Comparison of ENCODE assay signal across 13 cellular contexts in genomic region chr7:151461096-151461941, GRCh38. TPM values are rescaled to one million over a fixed set of nuclear protein-coding genes. Genes with fewer than 3 reads are reported as not detected.
DNase-seq lines count a peak whose midpoint lies in the region; ATAC-seq and TF ChIP-seq lines count a peak whose summit lies in the region.
"Had no signal": no experiment of that assay in that cellular context is flagged by ENCODE, and none has a peak within 500 bp of the region (broad histone marks: within the 10 kb centered on the region; RNA-seq: fewer than 3 reads in every experiment).

No MANE protein-coding gene starts in this region.

- no peak overlapping the region for H3K4me3 Mint-ChIP-seq in brain

- H3K36me3 ChIP-seq in muscle layer of duodenum (ENCODE audit: control insufficient read depth in 1 of 2, insufficient read depth in 2 of 2, low read length in 2 of 2) (peaks cover 16 to 22% of the 10 kb centered on the region in 2 donors), thoracic aorta (peaks cover 14% of the 10 kb centered on the region)

- peak; percentile 16 for DNase-seq in NCI-H2171 treated with DMSO at 0.1 percent for 48 hours (lab: John Stamatoyannopoulos, UW)
- no peak for DNase-seq in NCI-H2171 (lab: John Stamatoyannopoulos, UW)
- DNase-seq in thoracic aorta (ENCODE audit: low spot score): no peak
- DNase-seq in stimulated activated CD4-positive, alpha-beta T cell treated with anti-CD3 and anti-CD28 coated beads, Interleukin-2, amount 100 ng/mL, for 24 hours: no peak
- no peak for DNase-seq in GOT3 (lab: John Stamatoyannopoulos, UW)
- DNase-seq: COR-L47, NCI-H1694, NCI-H82 had no signal

- peaks cover 46% of the 10 kb centered on the region for H3K36me3 Mint-ChIP-seq in brain

- H3K27ac ChIP-seq in muscle layer of duodenum (ENCODE audit: low read length) (peak overlapping the region; percentile 93), thoracic aorta (peak overlapping the region; percentile 89 to 90)

- ATAC-seq in thoracic aorta (ENCODE audit: insufficient number of reproducible peaks, low FRiP score, low read depth): no peak
- ATAC-seq in GM21526 (IDR thresholded peaks at IDR 0.05; ENCODE audit: low FRiP score, unreplicated experiment): no peak

- TF ChIP-seq CTCF in brain (conservative IDR thresholded peaks at IDR 0.05): no peak
- no peak for TF ChIP-seq CTCF in thoracic aorta (IDR thresholded peaks at IDR 0.05)

- H3K4me1 ChIP-seq in muscle layer of duodenum (ENCODE audit: control insufficient read depth in 1 of 2, insufficient read depth in 2 of 2, low read length in 2 of 2) (peaks cover 0 to 8% of the 10 kb centered on the region in 2 donors), thoracic aorta (ENCODE audit: control insufficient read depth in 1 of 2, low read depth in 2 of 2) (peaks cover 18 to 24% of the 10 kb centered on the region in 2 donors)

- H3K9me3 ChIP-seq in muscle layer of duodenum (ENCODE audit: control insufficient read depth in 1 of 2, low read length in 2 of 2): peaks cover 5 to 7% of the 10 kb centered on the region in 2 donors
- H3K9me3 ChIP-seq in thoracic aorta: peaks cover 7% of the 10 kb centered on the region

- no peak overlapping the region for H3K4me3 ChIP-seq in muscle layer of duodenum (ENCODE audit: low read depth in 1 of 2, low read length in 2 of 2)
- H3K4me3 ChIP-seq in thoracic aorta: no peak overlapping the region

- peak overlapping the region in 3 of 5 experiments; percentile 58 to 93 (median 90) for H3K27ac Mint-ChIP-seq in brain

- H3K27me3 ChIP-seq in muscle layer of duodenum (ENCODE audit: low read depth, low read length): no peaks in the 10 kb centered on the region
- no peaks in the 10 kb centered on the region for H3K27me3 ChIP-seq in thoracic aorta (replicated peaks; ENCODE audit: insufficient read depth)

- H3K9me3 Mint-ChIP-seq in brain: peaks cover 15 to 41% (median 26%) of the 10 kb centered on the region in 5 experiments

- peaks cover 4% of the 10 kb centered on the region for H3K27me3 Mint-ChIP-seq in brain

- H3K4me1 Mint-ChIP-seq in brain: peaks cover 25% of the 10 kb centered on the region

RNA-seq across cellular contexts. Expression of gene CRYGN, which starts 21.4 kb away (rescaled TPM):
- 0.70 TPM for polyA plus RNA-seq in brain (ENCODE audit: insufficient read depth, low read depth, low replicate concordance)
- under 1 TPM in 1 of 2 donors, not detected in 1; 0.35 TPM for total RNA-seq in thoracic aorta
- total RNA-seq: A172, SK-MEL-5 had no signal

RNA-seq across cellular contexts. Expression of gene WDR86, which starts 51.5 kb away (rescaled TPM):
- polyA plus RNA-seq in brain (ENCODE audit: insufficient read depth, low read depth, low replicate concordance): 4.1 TPM
- total RNA-seq in thoracic aorta: 1 to 10 TPM in 1 of 2 donors, not detected in 1; 8.5 TPM
- total RNA-seq: A172, SK-MEL-5 had no signal

RNA-seq across cellular contexts. Expression of gene RHEB, which starts 58.4 kb away (rescaled TPM):
- polyA plus RNA-seq in brain (ENCODE audit: insufficient read depth, low read depth, low replicate concordance): 145 TPM
- total RNA-seq in thoracic aorta: 100 to 1,000 TPM in 1 of 2 donors, 10 to 100 TPM in 1; 88.9 to 102 TPM
